12 cellular contexts compared by ENCODE assay signal in the genomic region with DNA sequence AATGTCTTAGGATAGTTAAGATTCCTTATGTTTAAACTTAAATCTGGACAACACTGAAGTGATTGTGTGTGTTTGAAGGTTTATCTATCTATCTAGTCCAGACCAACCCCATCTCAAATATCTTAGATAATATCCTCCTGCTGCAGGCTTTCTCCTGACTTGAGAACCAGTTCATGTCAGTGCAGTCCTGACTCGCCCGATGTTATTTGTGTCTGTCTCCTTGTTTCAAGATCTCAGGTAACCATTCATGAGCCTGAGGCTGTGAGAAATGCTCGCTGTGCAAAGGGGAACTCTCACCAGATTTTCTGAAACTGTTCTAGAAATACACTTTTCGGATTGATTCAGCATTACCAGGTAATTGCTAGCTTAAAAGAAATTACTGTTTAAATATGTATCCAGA.
"Had no signal": no experiment of that assay in that cellular context is flagged by ENCODE, and none has a peak within 500 bp of the region (broad histone marks: within the 10 kb centered on the region; RNA-seq: fewer than 3 reads in every experiment).

No MANE protein-coding gene starts in this region.

- ATAC-seq: effector memory CD8-positive, alpha-beta T cell; naive thymus-derived CD4-positive, alpha-beta T cell had no signal

- H3K27ac Mint-ChIP-seq: effector memory CD8-positive, alpha-beta T cell; naive thymus-derived CD4-positive, alpha-beta T cell had no signal

- H3K36me3 Mint-ChIP-seq: naive thymus-derived CD4-positive, alpha-beta T cell had no signal

- H3K9me3 Mint-ChIP-seq: effector memory CD8-positive, alpha-beta T cell; naive thymus-derived CD4-positive, alpha-beta T cell had no signal

- DNase-seq: activated CD4-positive, alpha-beta T cell treated with anti-CD3 and anti-CD28 coated beads, Interleukin-2, amount 50 U/mL, for 1 hour; activated naive CD4-positive, alpha-beta T cell treated with anti-CD3 and anti-CD28 coated beads, Interleukin-2, amount 50 U/mL, for 16 hours; adrenal gland; central memory CD4-positive, alpha-beta T cell; cortex of kidney; effector memory CD8-positive, alpha-beta T cell; erythroblast; naive thymus-derived CD4-positive, alpha-beta T cell; stimulated activated CD4-positive, alpha-beta T cell treated with anti-CD3 and anti-CD28 coated beads, Interleukin-12 subunit alpha, Interleukin-12 subunit beta, amount 100 ng/mL, for 4 hours; stimulated activated naive CD4-positive, alpha-beta T cell; T-helper 1 cell; upper lobe of left lung had no signal
